1 cellular context compared by ENCODE assay signal in genomic region chr12:112418596-112419268, GRCh38.
TF ChIP-seq lines count a peak whose summit lies in the region.

Gene PTPN11 (plus strand): TSS chr12:112418947. CDS start chr12:112419112, 165 bp downstream.

TF ChIP-seq in SK-N-SH, 30 proteins besides CTCF, POLR2A, EP300 and RAD21 (continued from another document):
- TF ChIP-seq TAF1 (IDR thresholded peaks at IDR 0.05; ENCODE audit: borderline replicate concordance, low read depth, low read length) (peak; percentile 92), ELF1 (IDR thresholded peaks at IDR 0.05) (peak; percentile 100), GABPA (IDR thresholded peaks at IDR 0.05; ENCODE audit: low read depth) (peak; percentile 86), POLR2AphosphoS5 (IDR thresholded peaks at IDR 0.05; ENCODE audit: low read depth, low read length) (peak; percentile 98), CHD2 (IDR thresholded peaks at IDR 0.05; ENCODE audit: low read length, partially characterized antibody) (peak; percentile 64), GATA2 (CRISPR knock-in tag; IDR thresholded peaks at IDR 0.05) (no peak), YY1 (IDR thresholded peaks at IDR 0.05; ENCODE audit: low read depth) (peak; percentile 80), PBX3 (IDR thresholded peaks at IDR 0.05) (peak; percentile 20; the same call in 1 of the 2 replicates), SIN3A (IDR thresholded peaks at IDR 0.05; ENCODE audit: borderline replicate concordance, low read depth, low read length) (peak; percentile 92; the same call in 1 of the 2 replicates), MXI1 (IDR thresholded peaks at IDR 0.05; ENCODE audit: low read depth, low read length) (peak; percentile 89), RFX5 (IDR thresholded peaks at IDR 0.05; ENCODE audit: low read length) (no peak)
